8 cellular contexts compared by ENCODE assay signal in genomic region chr4:145178740-145179139, GRCh38. TPM values are rescaled to one million over a fixed set of nuclear protein-coding genes. Genes with fewer than 3 reads are reported as not detected.
DNase-seq lines count a peak whose midpoint lies in the region; ATAC-seq and TF ChIP-seq lines count a peak whose summit lies in the region.

No MANE protein-coding gene starts in this region.

- no peaks in the 10 kb centered on the region for H3K9me3 ChIP-seq in smooth muscle cell (replicated peaks; ENCODE audit: low read depth)

- H3K4me3 ChIP-seq in WI38 (ENCODE audit: low read depth, low read length) (peak overlapping the region; percentile 81), smooth muscle cell (peak overlapping the region; percentile 95)

- H3K79me2 ChIP-seq in smooth muscle cell (ENCODE audit: low read depth), result peaks cover 49% of the 10 kb centered on the region

- no peak for ATAC-seq in HG02763 (IDR thresholded peaks at IDR 0.05; ENCODE audit: unreplicated experiment)

- H3F3A ChIP-seq in smooth muscle cell (ENCODE audit: low read depth), result no peaks in the 10 kb centered on the region

- H4K20me1 ChIP-seq in smooth muscle cell (ENCODE audit: low read depth), result peaks cover 46% of the 10 kb centered on the region

- H3K4me1 ChIP-seq in smooth muscle cell (ENCODE audit: low read depth), result peaks cover 17% of the 10 kb centered on the region

- H3K27ac ChIP-seq in smooth muscle cell (ENCODE audit: low read depth), result peak overlapping the region; percentile 93

- H3K27me3 ChIP-seq in smooth muscle cell (ENCODE audit: low read depth), result no peaks in the 10 kb centered on the region

- H3K4me2 ChIP-seq in smooth muscle cell, result peak overlapping the region; percentile 85

- peak overlapping the region; percentile 84 for H3K9ac ChIP-seq in smooth muscle cell (ENCODE audit: low read depth)

- WGBS in smooth muscle cell (ENCODE audit: low lambda C conversion rate), result 3% methylated on average over 4 of the region's 4 CpGs

- no peak for TF ChIP-seq CTCF in WI38 (IDR thresholded peaks at IDR 0.05; ENCODE audit: low read depth, low read length)
- TF ChIP-seq CTCF in smooth muscle cell (IDR thresholded peaks at IDR 0.05; ENCODE audit: borderline replicate concordance, insufficient read depth, poor library complexity, severe bottlenecking), result no peak

- H3K36me3 ChIP-seq in smooth muscle cell (ENCODE audit: low read depth), result no peaks in the 10 kb centered on the region

- H2AFZ ChIP-seq in smooth muscle cell (ENCODE audit: low read depth), result peak overlapping the region; percentile 97

- DNase-seq in SIG-M5 treated with dmso at 0.1 percent for 504 hours (lab: John Stamatoyannopoulos, UW; ENCODE audit: unreplicated experiment) (peak; percentile 13), SIG-M5 (lab: John Stamatoyannopoulos, UW) (no peak), glomerular visceral epithelial cell (ENCODE audit: extremely low spot score) (peak; percentile 3), smooth muscle cell (lab: John Stamatoyannopoulos, UW; ENCODE audit: unreplicated experiment) (no peak), mesenteric fat pad (ENCODE audit: low spot score) (no peak), COLO668 (lab: John Stamatoyannopoulos, UW; ENCODE audit: unreplicated experiment) (no peak)

RNA-seq across cellular contexts. Expression of gene OTUD4, which starts 1.6 kb away (rescaled TPM):
- total RNA-seq in smooth muscle cell, result 16.3 and 17.7 TPM in 2 replicates
- 4.4 and 6.2 TPM in 2 replicates for polyA plus RNA-seq in smooth muscle cell
- 35.2 TPM for total RNA-seq in mesenteric fat pad

Comparison
In these comparisons a context has a peak if more than half of its experiments do, and no peak if none do; other contexts are left out.
1. DNase-seq: peak in SIG-M5 treated with dmso at 0.1 percent for 504 hours (single experiment) and glomerular visceral epithelial cell (single experiment); none in SIG-M5 (single experiment), smooth muscle cell (single experiment), mesenteric fat pad (single experiment) and COLO668 (single experiment).